In genomic region chr20:6121504-6121903, GRCh38 we compare ENCODE assay signal across 16 cellular contexts. TPM values are rescaled to one million over a fixed set of nuclear protein-coding genes. Genes with fewer than 3 reads are reported as not detected.
DNase-seq lines count a peak whose midpoint lies in the region; ATAC-seq and TF ChIP-seq lines count a peak whose summit lies in the region.
"Had no signal": no experiment of that assay in that cellular context is flagged by ENCODE, and none has a peak within 500 bp of the region (broad histone marks: within the 10 kb centered on the region; RNA-seq: fewer than 3 reads in every experiment).

No MANE protein-coding gene starts in this region.

- peaks cover 28% of the 10 kb centered on the region for H3K36me3 Mint-ChIP-seq in GM23338 (ENCODE audit: low read depth)
- no peaks in the 10 kb centered on the region for H3K36me3 Mint-ChIP-seq in activated CD4-positive, alpha-beta memory T cell treated with anti-CD3 and anti-CD28 coated beads for 36 hours

- peak overlapping the region; percentile 12 for H4K91ac ChIP-seq in trophoblast cell (ENCODE audit: low read depth, low read length)

- peaks cover 3% of the 10 kb centered on the region; the same call in 1 of the 2 replicates for H4K20me1 ChIP-seq in GM23338 (replicated peaks; ENCODE audit: insufficient read depth)

- peaks cover 37% of the 10 kb centered on the region for H3K4me1 Mint-ChIP-seq in GM23338
- H3K4me1 Mint-ChIP-seq in activated CD4-positive, alpha-beta memory T cell treated with anti-CD3 and anti-CD28 coated beads for 36 hours (ENCODE audit: low read depth): peaks cover 12% of the 10 kb centered on the region

- H3K18ac ChIP-seq in trophoblast cell (ENCODE audit: low read length): no peak overlapping the region

- peak overlapping the region; percentile 9 for H2BK12ac ChIP-seq in trophoblast cell (ENCODE audit: low read length)

- H2AFZ ChIP-seq in GM23338 (no peak overlapping the region), trophoblast cell (ENCODE audit: insufficient read depth, low read length, poor library complexity) (no peak overlapping the region)

- no peaks in the 10 kb centered on the region for H3K9me2 ChIP-seq in GM23338 (ENCODE audit: insufficient read depth)

- CTCF ChIA-PET in activated CD4-positive, alpha-beta memory T cell treated with anti-CD3 and anti-CD28 coated beads for 36 hours (lab: Charles Lee): no interaction called here

- H3K27ac Mint-ChIP-seq in GM23338: no peak overlapping the region
- no peak overlapping the region for H3K27ac Mint-ChIP-seq in activated CD4-positive, alpha-beta memory T cell treated with anti-CD3 and anti-CD28 coated beads for 36 hours
- H3K27ac Mint-ChIP-seq: activated T-helper 2 cell treated with anti-CD3 and anti-CD28 coated beads, Interferon-gamma antibody, Interleukin-2, Interleukin-4, amounts not matched to agents 10 μg/mL and 5 μg/mL and 100 μg/mL, durations not matched to agents 14 hours and 24 hours and 36 hours had no signal

- peak overlapping the region; percentile 16 for H2AK5ac ChIP-seq in trophoblast cell (ENCODE audit: low read length)

- H3F3A ChIP-seq in GM23338 (replicated peaks; ENCODE audit: low read depth): peaks cover 9% of the 10 kb centered on the region

- H3K79me2 ChIP-seq in GM23338 (replicated peaks; ENCODE audit: insufficient read depth) (no peaks in the 10 kb centered on the region; the same call in 1 of the 2 replicates), trophoblast cell (ENCODE audit: control insufficient read depth, insufficient read depth, low read length, poor library complexity) (peaks cover 3% of the 10 kb centered on the region)

- TF ChIP-seq EP300 in esophagus muscularis mucosa (IDR thresholded peaks at IDR 0.05): no peak

- ATAC-seq in GM23338 (no peak), mucosa of descending colon (no peak)

- DNase-seq in GM23338 (ENCODE audit: low spot score) (no peak), NCI-H69 (lab: John Stamatoyannopoulos, UW) (peak; percentile 19), esophagus muscularis mucosa (ENCODE audit: extremely low spot score) (peak; percentile 26), trophoblast cell (peak in 1 of 2 donors; percentile 53), coronary artery (ENCODE audit: low spot score) (no peak), mucosa of descending colon (no peak)
- DNase-seq in activated T-cell treated with anti-CD3 and anti-CD28 coated beads, Interleukin-2, amount 50 U/mL, for 48 hours: no peak
- DNase-seq in activated CD4-positive, alpha-beta memory T cell treated with anti-CD3 and anti-CD28 coated beads for 36 hours: no peak
- DNase-seq: DND-41; NCI-H1092 treated with DMSO at 0.1 percent for 48 hours; NCI-H2107; NCI-H526 treated with DMSO at 0.1 percent for 48 hours; stimulated activated CD4-positive, alpha-beta T cell treated with anti-CD3 and anti-CD28 coated beads, Interleukin-4, amount 100 ng/mL, for 1 hour; stimulated activated CD8-positive, alpha-beta memory T cell treated with anti-CD3 and anti-CD28 coated beads, Interleukin-4, amount 100 ng/mL, for 48 hours had no signal

- H3K4me2 ChIP-seq in GM23338: peak overlapping the region; percentile 83
- peak overlapping the region; percentile 51 for H3K4me2 ChIP-seq in trophoblast cell (ENCODE audit: low read length)

- H2BK5ac ChIP-seq in trophoblast cell (ENCODE audit: low read depth, low read length, poor library complexity): no peak overlapping the region

- H4K12ac ChIP-seq in trophoblast cell (ENCODE audit: low read depth, low read length): no peak overlapping the region

- H3K27me3 Mint-ChIP-seq in GM23338 (ENCODE audit: insufficient read depth, low read depth, poor library complexity): peaks cover 26% of the 10 kb centered on the region
- peaks cover 33% of the 10 kb centered on the region for H3K27me3 Mint-ChIP-seq in activated CD4-positive, alpha-beta memory T cell treated with anti-CD3 and anti-CD28 coated beads for 36 hours

- H3K4ac ChIP-seq in trophoblast cell (ENCODE audit: low read depth, low read length): no peak overlapping the region

- TF ChIP-seq POLR2A in esophagus muscularis mucosa (IDR thresholded peaks at IDR 0.05; ENCODE audit: low read depth): no peak

- H3K23ac ChIP-seq in trophoblast cell (ENCODE audit: low read length): no peak overlapping the region

- H3K9me3 Mint-ChIP-seq in GM23338: peaks cover 4% of the 10 kb centered on the region; the same call in 1 of the 3 replicates
- H3K9me3 Mint-ChIP-seq in activated CD4-positive, alpha-beta memory T cell treated with anti-CD3 and anti-CD28 coated beads for 36 hours: no peaks in the 10 kb centered on the region
- H3K9me3 Mint-ChIP-seq: activated T-helper 2 cell treated with anti-CD3 and anti-CD28 coated beads, Interferon-gamma antibody, Interleukin-2, Interleukin-4, amounts not matched to agents 10 μg/mL and 5 μg/mL and 100 μg/mL, durations not matched to agents 14 hours and 24 hours and 36 hours had no signal

- H3K9me3 ChIP-seq in esophagus muscularis mucosa: no peaks in the 10 kb centered on the region
- no peaks in the 10 kb centered on the region for H3K9me3 ChIP-seq in trophoblast cell (ENCODE audit: insufficient read depth, low read depth, low read length)
- no peaks in the 10 kb centered on the region for H3K9me3 ChIP-seq in mucosa of descending colon
- H3K9me3 ChIP-seq: neutrophil had no signal

- H3K4me1 ChIP-seq in GM23338 (ENCODE audit: insufficient read depth): peaks cover 37% of the 10 kb centered on the region
- H3K4me1 ChIP-seq in esophagus muscularis mucosa: peaks cover 8 to 19% (median 17%) of the 10 kb centered on the region in 4 donors
- peaks cover 8 to 12% of the 10 kb centered on the region in 2 experiments for H3K4me1 ChIP-seq in trophoblast cell (ENCODE audit: control insufficient read depth in 1 of 2, insufficient read depth in 2 of 2, low read length in 2 of 2)
- peaks cover 9% of the 10 kb centered on the region for H3K4me1 ChIP-seq in mucosa of descending colon (ENCODE audit: low read depth)

- POLR2A ChIA-PET in activated CD4-positive, alpha-beta memory T cell treated with anti-CD3 and anti-CD28 coated beads for 36 hours (lab: Charles Lee): no interaction called here

- 0 out of 2 replicates have a peak, but pooled peaks cover 4% of the 10 kb centered on the region for H3K36me3 ChIP-seq in GM23338 (ENCODE audit: insufficient read depth)
- no peaks in the 10 kb centered on the region for H3K36me3 ChIP-seq in esophagus muscularis mucosa
- no peaks in the 10 kb centered on the region for H3K36me3 ChIP-seq in trophoblast cell (ENCODE audit: control insufficient read depth in 1 of 2, insufficient read depth in 2 of 2, low read length in 2 of 2)
- H3K36me3 ChIP-seq in mucosa of descending colon (ENCODE audit: low read depth): no peaks in the 10 kb centered on the region
- H3K36me3 ChIP-seq: neutrophil had no signal

- intact Hi-C loops in esophagus muscularis mucosa (cut with DNase I) (no loop called here), mucosa of descending colon (cut with DNase I, micrococcal nuclease) (no loop called here)
- intact Hi-C loops in activated CD4-positive, alpha-beta memory T cell treated with anti-CD3 and anti-CD28 coated beads for 36 hours (cut with micrococcal nuclease): no loop called here

- no peak overlapping the region for H3K14ac ChIP-seq in trophoblast cell (ENCODE audit: low read length)

- peaks cover 12% of the 10 kb centered on the region for H3K79me1 ChIP-seq in trophoblast cell (ENCODE audit: low read length)

- H3K4me3 Mint-ChIP-seq in GM23338: peak overlapping the region; percentile 71
- no peak overlapping the region for H3K4me3 Mint-ChIP-seq in activated CD4-positive, alpha-beta memory T cell treated with anti-CD3 and anti-CD28 coated beads for 36 hours

- H4K8ac ChIP-seq in trophoblast cell (ENCODE audit: low read depth, low read length): no peak overlapping the region

- no peak overlapping the region for H3K27ac ChIP-seq in GM23338 (ENCODE audit: low read depth)
- H3K27ac ChIP-seq in esophagus muscularis mucosa (replicated peaks in 1 of 4): no peak overlapping the region
- H3K27ac ChIP-seq in trophoblast cell (ENCODE audit: low read depth, low read length): peak overlapping the region; percentile 62
- H3K27ac ChIP-seq in coronary artery: no peak overlapping the region
- H3K27ac ChIP-seq: neutrophil had no signal

- H3K4me3 ChIP-seq in GM23338: peak overlapping the region; percentile 60
- no peak overlapping the region for H3K4me3 ChIP-seq in esophagus muscularis mucosa
- no peak overlapping the region for H3K4me3 ChIP-seq in trophoblast cell (ENCODE audit: low read depth, low read length)
- H3K4me3 ChIP-seq in coronary artery: no peak overlapping the region
- H3K4me3 ChIP-seq in mucosa of descending colon: no peak overlapping the region

- TF ChIP-seq CTCF in GM23338 (conservative IDR thresholded peaks at IDR 0.05; ENCODE audit: low read depth in 2 of 2): no peak
- no peak for TF ChIP-seq CTCF in esophagus muscularis mucosa (IDR thresholded peaks at IDR 0.05)
- no peak for TF ChIP-seq CTCF in coronary artery (IDR thresholded peaks at IDR 0.05)
- TF ChIP-seq CTCF in mucosa of descending colon (IDR thresholded peaks at IDR 0.05): no peak

- WGBS in esophagus muscularis mucosa: 89% methylated on average over 2 of the region's 2 CpGs
- WGBS in trophoblast cell (ENCODE audit: extremely low coverage, insufficient coverage, insufficient read length): no CpG with 5 or more reads among the region's 2 CpGs

- no peak overlapping the region for H3K9ac ChIP-seq in trophoblast cell (ENCODE audit: low read length)

- H3K27me3 ChIP-seq in GM23338 (ENCODE audit: insufficient read depth) (peaks cover 15% of the 10 kb centered on the region; the same call in 1 of the 2 replicates), esophagus muscularis mucosa (peaks cover 0 to 30% (median 2%) of the 10 kb centered on the region in 4 donors), trophoblast cell (ENCODE audit: insufficient read depth, low read length) (no peaks in the 10 kb centered on the region)

- peak overlapping the region; percentile 4 for H2BK120ac ChIP-seq in trophoblast cell (ENCODE audit: insufficient read depth, low read length, poor library complexity)

TF ChIP-seq in GM23338, 12 proteins besides CTCF, POLR2A, EP300 and RAD21:
- TF ChIP-seq JUNB (IDR thresholded peaks at IDR 0.05; ENCODE audit: unreplicated experiment): no peak

RNA-seq across cellular contexts. Expression of gene FERMT1, which starts 1.3 kb away (rescaled TPM):
- total RNA-seq in GM23338 (2014; rRNA removed; shearing (Covaris generic)): 15.8 and 18.3 TPM in 2 replicates
- 16.2 and 17.9 TPM in 2 replicates for polyA plus RNA-seq in GM23338 (2016; fragmentation: Nextera tagmentation; extraction: Ambion mirVana)
- under 1 TPM; 0.32 to 0.42 (median 0.34) TPM for total RNA-seq in esophagus muscularis mucosa
- 11.7 and 12.1 TPM in 2 replicates for polyA plus RNA-seq in trophoblast cell (2013)
- 100 to 1,000 TPM in 1 of 3 donors, 10 to 100 TPM in 2; 17.4 to 102 (median 54.1) TPM for total RNA-seq in mucosa of descending colon
- under 1 TPM; 0.05 to 0.33 TPM for total RNA-seq in activated CD4-positive, alpha-beta memory T cell treated with anti-CD3 and anti-CD28 coated beads for 36 hours

Comparison
In these comparisons a context has a peak if more than half of its experiments do, and no peak if none do; other contexts are left out.
1. DNase-seq: peak in NCI-H69 (single experiment) and esophagus muscularis mucosa (single experiment); none in GM23338 (single experiment), coronary artery (single experiment), activated T-cell treated with anti-CD3 and anti-CD28 coated beads, Interleukin-2, amount 50 U/mL, for 48 hours (0 of 2), mucosa of descending colon (0 of 3) and activated CD4-positive, alpha-beta memory T cell treated with anti-CD3 and anti-CD28 coated beads for 36 hours (single experiment).
2. RNA of gene FERMT1, which starts 1.3 kb away (total RNA-seq): 17.4 to 102 TPM in mucosa of descending colon and 15.8 to 18.3 TPM in GM23338; 0.32 to 0.42 TPM in esophagus muscularis mucosa and 0.05 to 0.33 TPM in activated CD4-positive, alpha-beta memory T cell treated with anti-CD3 and anti-CD28 coated beads for 36 hours; every median in the first group is over 10 times any median in the second.